ENCODE assay signal across 9 cellular contexts in genomic region chr6:96138396-96138795, GRCh38.
"Had no signal": no experiment of that assay in that cellular context is flagged by ENCODE, and none has a peak within 500 bp of the region (broad histone marks: within the 10 kb centered on the region; RNA-seq: fewer than 3 reads in every experiment).

No MANE protein-coding gene starts in this region.

- H2AFZ ChIP-seq: GM23248 had no signal

- H3K4me3 ChIP-seq: GM23248, HAP-1, K562 had no signal

- H3K36me3 ChIP-seq: HAP-1 had no signal

- DNase-seq: GM23248, GOT3, H7, HFFc6, IMR-90, KG1 had no signal

- H3K9ac ChIP-seq: GM23248 had no signal

- H3K4me1 ChIP-seq: HAP-1 had no signal

- H3K27ac ChIP-seq: GM23248 had no signal

- ATAC-seq: HCT116, K562 had no signal
